ENCODE assay signal across 30 cellular contexts in genomic region chr14:94102768-94103482, GRCh38.
"Had no signal": no experiment of that assay in that cellular context is flagged by ENCODE, and none has a peak within 500 bp of the region (broad histone marks: within the 10 kb centered on the region; RNA-seq: fewer than 3 reads in every experiment).

No MANE protein-coding gene starts in this region.

- H3K36me3 ChIP-seq: cardiac muscle cell had no signal

- DNase-seq: activated CD4-positive, alpha-beta T cell treated with anti-CD3 and anti-CD28 coated beads for 1 hour; activated CD4-positive, alpha-beta T cell treated with anti-CD3 and anti-CD28 coated beads, Interleukin-2, amount 10 ng/mL, durations not matched to agents 24 days and 14 days; activated CD4-positive, alpha-beta T cell treated with anti-CD3 and anti-CD28 coated beads, Interleukin-2, amount 50 U/mL, for 48 hours; activated CD8-positive, alpha-beta memory T cell treated with anti-CD3 and anti-CD28 coated beads, Interleukin-2, amount 10 ng/mL, durations not matched to agents 7 days and 5 days; activated effector memory CD4-positive, alpha-beta T cell treated with anti-CD3 and anti-CD28 coated beads, Interleukin-2, amount 50 U/mL, for 16 hours; activated naive CD4-positive, alpha-beta T cell treated with Interleukin-2 at 50 U/mL for 16 hours; activated naive CD8-positive, alpha-beta T cell treated with anti-CD3 and anti-CD28 coated beads, Interleukin-2, amount 50 U/mL, for 24 hours; activated T-cell treated with anti-CD3 and anti-CD28 coated beads, Interleukin-2, amount 50 U/mL, for 24 hours; amniotic stem cell; KG1; NCI-H1092; NCI-H1417; NCI-H1694; NCI-H2029 treated with DMSO at 0.1 percent for 48 hours; NCI-H345; NCI-H510A; NCI-H526 treated with DMSO at 0.1 percent for 48 hours; NCI-H82; NK-92 treated with Interleukin-12 subunit alpha and Interleukin-12 subunit beta, amount 100 ng/mL, for 24 hours; PC-3; SIG-M5; T-helper 17 cell; T-helper 9 cell had no signal

- H3K27me3 ChIP-seq: cardiac muscle cell had no signal

- FAIRE-seq: astrocyte, RCC 7860 had no signal

- H3K4me3 ChIP-seq: cardiac muscle cell had no signal

- H3K27me3 Mint-ChIP-seq: activated CD4-positive, alpha-beta T cell treated with anti-CD3 and anti-CD28 coated beads, Interleukin-2, amount 10 ng/mL, durations not matched to agents 24 days and 14 days; activated CD8-positive, alpha-beta memory T cell treated with anti-CD3 and anti-CD28 coated beads, Interleukin-2, amount 10 ng/mL, durations not matched to agents 7 days and 5 days; activated naive CD8-positive, alpha-beta T cell treated with anti-CD3 and anti-CD28 coated beads, Interleukin-2, amount 50 U/mL, for 24 hours; activated T-cell treated with anti-CD3 and anti-CD28 coated beads, Interleukin-2, amount 50 U/mL, for 24 hours; brain; T-helper 17 cell had no signal

- H3K4me1 Mint-ChIP-seq: activated CD4-positive, alpha-beta T cell treated with anti-CD3 and anti-CD28 coated beads, Interleukin-2, amount 10 ng/mL, durations not matched to agents 24 days and 14 days; activated CD8-positive, alpha-beta memory T cell treated with anti-CD3 and anti-CD28 coated beads, Interleukin-2, amount 10 ng/mL, durations not matched to agents 7 days and 5 days; activated naive CD8-positive, alpha-beta T cell treated with anti-CD3 and anti-CD28 coated beads, Interleukin-2, amount 50 U/mL, for 24 hours; T-helper 17 cell; WTC11 had no signal

- H3K27ac Mint-ChIP-seq: activated CD4-positive, alpha-beta T cell treated with anti-CD3 and anti-CD28 coated beads, Interleukin-2, amount 10 ng/mL, durations not matched to agents 24 days and 14 days; activated CD8-positive, alpha-beta memory T cell treated with anti-CD3 and anti-CD28 coated beads, Interleukin-2, amount 10 ng/mL, durations not matched to agents 7 days and 5 days; activated naive CD8-positive, alpha-beta T cell treated with anti-CD3 and anti-CD28 coated beads, Interleukin-2, amount 50 U/mL, for 24 hours; activated T-cell treated with anti-CD3 and anti-CD28 coated beads, Interleukin-2, amount 50 U/mL, for 24 hours; activated T-helper 1 cell treated with anti-CD3 and anti-CD28 coated beads, Interleukin-12 subunit alpha, Interleukin-12 subunit beta, Interleukin-2, Interleukin-4 antibody, amounts not matched to agents 30 ng/mL and 10 ng/mL and 1 ng/mL, durations not matched to agents 14 hours and 24 hours and 36 hours; T-helper 17 cell; WTC11 had no signal

- ATAC-seq: activated CD8-positive, alpha-beta memory T cell treated with anti-CD3 and anti-CD28 coated beads, Interleukin-2, amount 10 ng/mL, durations not matched to agents 7 days and 5 days; activated naive CD4-positive, alpha-beta T cell treated with anti-CD3 and anti-CD28 coated beads, Interleukin-2, amount 50 U/mL, for 72 hours; activated naive CD8-positive, alpha-beta T cell treated with anti-CD3 and anti-CD28 coated beads, Interleukin-2, amount 50 U/mL, for 24 hours; PC-3; T-helper 17 cell; WTC11 had no signal

- H3K9me3 Mint-ChIP-seq: activated naive CD4-positive, alpha-beta T cell treated with anti-CD3 and anti-CD28 coated beads, Interleukin-2, amount 50 U/mL, for 72 hours; activated naive CD8-positive, alpha-beta T cell treated with anti-CD3 and anti-CD28 coated beads, Interleukin-2, amount 50 U/mL, for 24 hours; activated T-cell treated with anti-CD3 and anti-CD28 coated beads, Interleukin-2, amount 50 U/mL, for 24 hours; activated T-helper 1 cell treated with anti-CD3 and anti-CD28 coated beads, Interleukin-12 subunit alpha, Interleukin-12 subunit beta, Interleukin-2, Interleukin-4 antibody, amounts not matched to agents 30 ng/mL and 10 ng/mL and 1 ng/mL, durations not matched to agents 14 hours and 24 hours and 36 hours; brain; WTC11 had no signal

- H3K4me3 Mint-ChIP-seq: activated CD4-positive, alpha-beta T cell treated with anti-CD3 and anti-CD28 coated beads, Interleukin-2, amount 10 ng/mL, durations not matched to agents 24 days and 14 days; activated CD8-positive, alpha-beta memory T cell treated with anti-CD3 and anti-CD28 coated beads, Interleukin-2, amount 10 ng/mL, durations not matched to agents 7 days and 5 days; activated naive CD8-positive, alpha-beta T cell treated with anti-CD3 and anti-CD28 coated beads, Interleukin-2, amount 50 U/mL, for 24 hours; activated T-cell treated with anti-CD3 and anti-CD28 coated beads, Interleukin-2, amount 50 U/mL, for 24 hours; activated T-helper 1 cell treated with anti-CD3 and anti-CD28 coated beads, Interleukin-12 subunit alpha, Interleukin-12 subunit beta, Interleukin-2, Interleukin-4 antibody, amounts not matched to agents 30 ng/mL and 10 ng/mL and 1 ng/mL, durations not matched to agents 14 hours and 24 hours and 36 hours; brain; T-helper 17 cell; WTC11 had no signal

- H3K36me3 Mint-ChIP-seq: activated naive CD4-positive, alpha-beta T cell treated with anti-CD3 and anti-CD28 coated beads, Interleukin-2, amount 50 U/mL, for 72 hours; WTC11 had no signal

- H3K27ac ChIP-seq: cardiac muscle cell had no signal
